16 cellular contexts compared by ENCODE assay signal in genomic region chr10:76399216-76399615, GRCh38.
A peak's percentile ranks its signal among the peaks of the same experiment; 100 is the strongest.
DNase-seq lines count a peak whose midpoint lies in the region; ATAC-seq, FAIRE-seq and TF ChIP-seq lines count a peak whose summit lies in the region.
"Had no signal": no experiment of that assay in that cellular context is flagged by ENCODE, and none has a peak within 500 bp of the region (broad histone marks: within the 10 kb centered on the region; RNA-seq: fewer than 3 reads in every experiment).

No MANE protein-coding gene starts in this region.

- H3K27ac ChIP-seq in astrocyte (ENCODE audit: low read depth, low read length), result no peak overlapping the region
- H3K27ac ChIP-seq in tibial artery, result peak overlapping the region; percentile 87 to 88
- no peak overlapping the region for H3K27ac ChIP-seq in right atrium auricular region
- H3K27ac ChIP-seq: 22Rv1 had no signal

- H3K36me3 ChIP-seq in astrocyte (ENCODE audit: insufficient read depth, low read length) (no peaks in the 10 kb centered on the region), tibial artery (no peaks in the 10 kb centered on the region), right atrium auricular region (no peaks in the 10 kb centered on the region)

- TF ChIP-seq CTCF in astrocyte (IDR thresholded peaks at IDR 0.05; ENCODE audit: insufficient read depth, low read depth, low read length) (no peak), tibial artery (IDR thresholded peaks at IDR 0.05) (no peak), right atrium auricular region (IDR thresholded peaks at IDR 0.05) (no peak)

- H3K4me1 ChIP-seq in astrocyte (ENCODE audit: insufficient read depth, low read length), result peaks cover 24% of the 10 kb centered on the region
- H3K4me1 ChIP-seq in tibial artery, result peaks cover 0 to 81% (median 49%) of the 10 kb centered on the region in 4 donors
- peaks cover 0 to 52% of the 10 kb centered on the region in 2 donors for H3K4me1 ChIP-seq in right atrium auricular region
- H3K4me1 ChIP-seq: Caco-2 had no signal

- no peak overlapping the region for H3K4me3 ChIP-seq in astrocyte (ENCODE audit: insufficient read depth, low read depth, low read length)
- no peak overlapping the region for H3K4me3 ChIP-seq in tibial artery
- H3K4me3 ChIP-seq in right atrium auricular region, result no peak overlapping the region

- intact Hi-C loops in tibial artery (cut with DNase I; ENCODE audit: low total_unique reads), result loop anchor here (5.0 to 10.0 kb wide), 2 partner anchors 53 to 84 kb away; no protein-coding TSS in a partner anchor

- H3K4me1 Mint-ChIP-seq in astrocyte (ENCODE audit: low read depth, unreplicated experiment), result peaks cover 3% of the 10 kb centered on the region
- H3K4me1 Mint-ChIP-seq in natural killer cell treated with Interleukin-12 subunit alpha and Interleukin-12 subunit beta and Interleukin-15 and Interleukin-18, amount 100 ng/mL, for 72 hours (ENCODE audit: low read depth in 2 of 2), result no peaks in the 10 kb centered on the region
- H3K4me1 Mint-ChIP-seq: CD8-positive, alpha-beta memory T cell; IgD-negative memory B cell had no signal

- H3K79me2 ChIP-seq in astrocyte (ENCODE audit: insufficient read depth, low read length), result no peaks in the 10 kb centered on the region

- H4K20me1 ChIP-seq in astrocyte (ENCODE audit: insufficient read depth, low read length), result no peaks in the 10 kb centered on the region

- H3K4me3 Mint-ChIP-seq in astrocyte (ENCODE audit: unreplicated experiment), result no peak overlapping the region
- H3K4me3 Mint-ChIP-seq in natural killer cell treated with Interleukin-12 subunit alpha and Interleukin-12 subunit beta and Interleukin-15 and Interleukin-18, amount 100 ng/mL, for 72 hours, result no peak overlapping the region
- H3K4me3 Mint-ChIP-seq: CD14-positive monocyte, IgD-negative memory B cell had no signal

- H3K9ac ChIP-seq in astrocyte (ENCODE audit: low read length), result no peak overlapping the region

- H3K27ac Mint-ChIP-seq in astrocyte (ENCODE audit: unreplicated experiment), result no peak overlapping the region
- H3K27ac Mint-ChIP-seq in natural killer cell treated with Interleukin-12 subunit alpha and Interleukin-12 subunit beta and Interleukin-15 and Interleukin-18, amount 100 ng/mL, for 72 hours, result no peak overlapping the region
- H3K27ac Mint-ChIP-seq: CD14-positive monocyte; CD8-positive, alpha-beta memory T cell; IgD-negative memory B cell had no signal

- H2AFZ ChIP-seq in astrocyte (ENCODE audit: low read depth, low read length), result peak overlapping the region; percentile 12

- H3K27me3 ChIP-seq in astrocyte (ENCODE audit: insufficient read depth, low read length) (no peaks in the 10 kb centered on the region), tibial artery (no peaks in the 10 kb centered on the region), right atrium auricular region (no peaks in the 10 kb centered on the region)

- H3K27me3 Mint-ChIP-seq in astrocyte (ENCODE audit: low read depth, unreplicated experiment), result peaks cover 4% of the 10 kb centered on the region
- H3K27me3 Mint-ChIP-seq in natural killer cell treated with Interleukin-12 subunit alpha and Interleukin-12 subunit beta and Interleukin-15 and Interleukin-18, amount 100 ng/mL, for 72 hours, result peaks cover 0 to 2% of the 10 kb centered on the region in 2 donors
- H3K27me3 Mint-ChIP-seq: CD8-positive, alpha-beta memory T cell; IgD-negative memory B cell had no signal

- H3K9me3 ChIP-seq in astrocyte (ENCODE audit: insufficient read depth, low read depth, low read length) (no peaks in the 10 kb centered on the region), tibial artery (no peaks in the 10 kb centered on the region), right atrium auricular region (no peaks in the 10 kb centered on the region)
- H3K9me3 ChIP-seq: Caco-2 had no signal

- DNase-seq in EH (ENCODE audit: low read depth) (peak; percentile 55), astrocyte (ENCODE audit: low read depth) (no peak), iPS-NIHi7 (ENCODE audit: extremely low spot score) (peak; percentile 2), tibial artery (no peak), right atrium auricular region (ENCODE audit: low spot score) (no peak)
- no peak for DNase-seq in natural killer cell treated with Interleukin-12 subunit alpha and Interleukin-12 subunit beta and Interleukin-15 and Interleukin-18, amount 100 ng/mL, for 72 hours (ENCODE audit: low spot score)
- DNase-seq: Caco-2; CD8-positive, alpha-beta memory T cell; DND-41; GF-D8 had no signal

- H3K9me3 Mint-ChIP-seq in astrocyte (ENCODE audit: unreplicated experiment), result no peaks in the 10 kb centered on the region
- peaks cover 4% of the 10 kb centered on the region for H3K9me3 Mint-ChIP-seq in natural killer cell treated with Interleukin-12 subunit alpha and Interleukin-12 subunit beta and Interleukin-15 and Interleukin-18, amount 100 ng/mL, for 72 hours

- no peak for FAIRE-seq in astrocyte (lab: Jason Lieb, UNC)
- FAIRE-seq: GM19239 had no signal

- peaks cover 2% of the 10 kb centered on the region for H3K36me3 Mint-ChIP-seq in astrocyte (ENCODE audit: low read depth, unreplicated experiment)
- no peaks in the 10 kb centered on the region for H3K36me3 Mint-ChIP-seq in natural killer cell treated with Interleukin-12 subunit alpha and Interleukin-12 subunit beta and Interleukin-15 and Interleukin-18, amount 100 ng/mL, for 72 hours
- H3K36me3 Mint-ChIP-seq: CD8-positive, alpha-beta memory T cell; IgD-negative memory B cell had no signal

- no peak overlapping the region for H3K4me2 ChIP-seq in astrocyte (ENCODE audit: low read length)

- ATAC-seq in natural killer cell treated with Interleukin-12 subunit alpha and Interleukin-12 subunit beta and Interleukin-15 and Interleukin-18, amount 100 ng/mL, for 72 hours, result no peak
- ATAC-seq in GM21528 (IDR thresholded peaks at IDR 0.05; ENCODE audit: low FRiP score, unreplicated experiment), result no peak
- ATAC-seq: HCT116 had no signal

Comparison
In these comparisons a context has a peak if more than half of its experiments do, and no peak if none do; other contexts are left out.
1. DNase-seq: peak in EH (single experiment) and iPS-NIHi7 (single experiment); none in astrocyte (single experiment), tibial artery (0 of 2), right atrium auricular region (single experiment) and natural killer cell treated with Interleukin-12 subunit alpha and Interleukin-12 subunit beta and Interleukin-15 and Interleukin-18, amount 100 ng/mL, for 72 hours (single experiment).
2. H3K27ac ChIP-seq: peak in tibial artery (2 of 2); none in astrocyte (single experiment) and right atrium auricular region (0 of 2).